In genomic region chr17:35510031-35510430, GRCh38 we compare ENCODE assay signal across 16 cellular contexts. TPM values are rescaled to one million over a fixed set of nuclear protein-coding genes. Genes with fewer than 3 reads are reported as not detected.
DNase-seq lines count a peak whose midpoint lies in the region; ATAC-seq and TF ChIP-seq lines count a peak whose summit lies in the region.
"Had no signal": no experiment of that assay in that cellular context is flagged by ENCODE, and none has a peak within 500 bp of the region (broad histone marks: within the 10 kb centered on the region; RNA-seq: fewer than 3 reads in every experiment).

No MANE protein-coding gene starts in this region.

- no peak overlapping the region for H3K27ac ChIP-seq in CD8-positive, alpha-beta T cell (ENCODE audit: low read depth, low read length)
- peak overlapping the region; percentile 87 for H3K27ac ChIP-seq in SK-N-MC
- H3K27ac ChIP-seq: A549 had no signal

- peak overlapping the region; percentile 37 for H3K27ac Mint-ChIP-seq in CD8-positive, alpha-beta T cell
- H3K27ac Mint-ChIP-seq in effector memory CD8-positive, alpha-beta T cell = peak overlapping the region; percentile 67 to 73
- peak overlapping the region; percentile 33 to 73 for H3K27ac Mint-ChIP-seq in natural killer cell treated with Interleukin-12 subunit alpha and Interleukin-12 subunit beta and Interleukin-15 and Interleukin-18, amount 100 ng/mL, for 72 hours
- H3K27ac Mint-ChIP-seq: H9 had no signal

- H3K9me3 ChIP-seq in CD8-positive, alpha-beta T cell (ENCODE audit: low read length) = no peaks in the 10 kb centered on the region
- no peaks in the 10 kb centered on the region for H3K9me3 ChIP-seq in SK-N-MC (ENCODE audit: low read depth, low read length)

- POLR2A ChIA-PET in CD8-positive, alpha-beta T cell (lab: Charles Lee) = no interaction called here

- no peaks in the 10 kb centered on the region for H3K4me1 ChIP-seq in CD8-positive, alpha-beta T cell (ENCODE audit: insufficient read depth, low read length)

- H3K36me3 Mint-ChIP-seq in CD8-positive, alpha-beta T cell = peaks cover 85% of the 10 kb centered on the region
- peaks cover 79% of the 10 kb centered on the region for H3K36me3 Mint-ChIP-seq in effector memory CD8-positive, alpha-beta T cell (ENCODE audit: insufficient read depth)
- H3K36me3 Mint-ChIP-seq in natural killer cell treated with Interleukin-12 subunit alpha and Interleukin-12 subunit beta and Interleukin-15 and Interleukin-18, amount 100 ng/mL, for 72 hours = peaks cover 36% of the 10 kb centered on the region
- H3K36me3 Mint-ChIP-seq: CD14-positive monocyte had no signal

- peaks cover 10% of the 10 kb centered on the region for H3K36me3 ChIP-seq in CD8-positive, alpha-beta T cell (ENCODE audit: insufficient read depth, low read length)
- H3K36me3 ChIP-seq in SK-N-MC (ENCODE audit: insufficient read depth, low read length) = no peaks in the 10 kb centered on the region

- intact Hi-C loops in CD8-positive, alpha-beta T cell (cut with DNase I, micrococcal nuclease) = no loop called here

- peaks cover 6% of the 10 kb centered on the region for H3K9me3 Mint-ChIP-seq in CD8-positive, alpha-beta T cell
- H3K9me3 Mint-ChIP-seq in effector memory CD8-positive, alpha-beta T cell = no peaks in the 10 kb centered on the region
- peaks cover 4% of the 10 kb centered on the region for H3K9me3 Mint-ChIP-seq in natural killer cell treated with Interleukin-12 subunit alpha and Interleukin-12 subunit beta and Interleukin-15 and Interleukin-18, amount 100 ng/mL, for 72 hours

- TF ChIP-seq CTCF in CD8-positive, alpha-beta T cell (IDR thresholded peaks at IDR 0.05) = no peak

- no peak overlapping the region for H3K9ac ChIP-seq in SK-N-MC (ENCODE audit: insufficient read length)

- H3K4me3 Mint-ChIP-seq in CD8-positive, alpha-beta T cell = no peak overlapping the region
- H3K4me3 Mint-ChIP-seq in effector memory CD8-positive, alpha-beta T cell = no peak overlapping the region
- no peak overlapping the region for H3K4me3 Mint-ChIP-seq in natural killer cell treated with Interleukin-12 subunit alpha and Interleukin-12 subunit beta and Interleukin-15 and Interleukin-18, amount 100 ng/mL, for 72 hours
- H3K4me3 Mint-ChIP-seq: CD14-positive monocyte, H9 had no signal

- H3K4me1 Mint-ChIP-seq in CD8-positive, alpha-beta T cell (ENCODE audit: low read depth) = peaks cover 66% of the 10 kb centered on the region
- H3K4me1 Mint-ChIP-seq in effector memory CD8-positive, alpha-beta T cell (ENCODE audit: low read depth in 2 of 2) = peaks cover 41 to 57% of the 10 kb centered on the region in 2 donors
- H3K4me1 Mint-ChIP-seq in natural killer cell treated with Interleukin-12 subunit alpha and Interleukin-12 subunit beta and Interleukin-15 and Interleukin-18, amount 100 ng/mL, for 72 hours (ENCODE audit: low read depth in 2 of 2) = peaks cover 47% of the 10 kb centered on the region in 2 donors
- H3K4me1 Mint-ChIP-seq: H9 had no signal

- H3K27me3 ChIP-seq in CD8-positive, alpha-beta T cell (ENCODE audit: insufficient read depth, low read length) = no peaks in the 10 kb centered on the region

- DNase-seq in CD8-positive, alpha-beta T cell = no peak
- DNase-seq in SK-N-MC (ENCODE audit: low read depth, low spot score) = peak; percentile 97
- no peak for DNase-seq in effector memory CD8-positive, alpha-beta T cell
- no peak for DNase-seq in natural killer cell treated with Interleukin-12 subunit alpha and Interleukin-12 subunit beta and Interleukin-15 and Interleukin-18, amount 100 ng/mL, for 72 hours (ENCODE audit: low spot score)
- no peak for DNase-seq in HuH-7.5 (ENCODE audit: low spot score)
- DNase-seq in DMS53 (lab: John Stamatoyannopoulos, UW) = no peak
- DNase-seq in ureter (ENCODE audit: low spot score) = no peak
- DNase-seq: Calu3, DMS 273 treated with DMSO at 0.1 percent for 48 hours, DMS79 treated with DMSO at 0.1 percent for 48 hours, EL, GOT3, H9 had no signal

- CTCF ChIA-PET in CD8-positive, alpha-beta T cell (lab: Charles Lee) = no interaction called here

- no peak overlapping the region for H3K4me3 ChIP-seq in CD8-positive, alpha-beta T cell (ENCODE audit: low read depth, low read length)
- no peak overlapping the region for H3K4me3 ChIP-seq in SK-N-MC
- H3K4me3 ChIP-seq: A549 had no signal

- no peaks in the 10 kb centered on the region for H3K27me3 Mint-ChIP-seq in CD8-positive, alpha-beta T cell (ENCODE audit: low read depth)
- H3K27me3 Mint-ChIP-seq in effector memory CD8-positive, alpha-beta T cell = no peaks in the 10 kb centered on the region
- H3K27me3 Mint-ChIP-seq in natural killer cell treated with Interleukin-12 subunit alpha and Interleukin-12 subunit beta and Interleukin-15 and Interleukin-18, amount 100 ng/mL, for 72 hours = no peaks in the 10 kb centered on the region

- no peak for ATAC-seq in CD8-positive, alpha-beta T cell
- ATAC-seq in effector memory CD8-positive, alpha-beta T cell (replicated peaks) = no peak
- ATAC-seq in natural killer cell treated with Interleukin-12 subunit alpha and Interleukin-12 subunit beta and Interleukin-15 and Interleukin-18, amount 100 ng/mL, for 72 hours = no peak
- ATAC-seq: A549 had no signal

RNA-seq across cellular contexts. Expression of gene SLFN12L, which starts 27.4 kb away (rescaled TPM):
- 10 to 100 TPM; 39.8 to 41.4 TPM for total RNA-seq in CD8-positive, alpha-beta T cell
- 10 to 100 TPM; 40.2 to 83.7 TPM for total RNA-seq in natural killer cell treated with Interleukin-12 subunit alpha and Interleukin-12 subunit beta and Interleukin-15 and Interleukin-18, amount 100 ng/mL, for 72 hours
- total RNA-seq in ureter = 5.6 TPM
- total RNA-seq: H9, HT1080 had no signal

RNA-seq across cellular contexts. Expression of gene SLFN14, which starts 50.6 kb away (rescaled TPM):
- total RNA-seq in CD8-positive, alpha-beta T cell = not detected
- not detected for total RNA-seq in natural killer cell treated with Interleukin-12 subunit alpha and Interleukin-12 subunit beta and Interleukin-15 and Interleukin-18, amount 100 ng/mL, for 72 hours
- not detected for total RNA-seq in ureter
- total RNA-seq: Calu3, H9, HT1080 had no signal
